24 cellular contexts compared by ENCODE assay signal in the genomic region with DNA sequence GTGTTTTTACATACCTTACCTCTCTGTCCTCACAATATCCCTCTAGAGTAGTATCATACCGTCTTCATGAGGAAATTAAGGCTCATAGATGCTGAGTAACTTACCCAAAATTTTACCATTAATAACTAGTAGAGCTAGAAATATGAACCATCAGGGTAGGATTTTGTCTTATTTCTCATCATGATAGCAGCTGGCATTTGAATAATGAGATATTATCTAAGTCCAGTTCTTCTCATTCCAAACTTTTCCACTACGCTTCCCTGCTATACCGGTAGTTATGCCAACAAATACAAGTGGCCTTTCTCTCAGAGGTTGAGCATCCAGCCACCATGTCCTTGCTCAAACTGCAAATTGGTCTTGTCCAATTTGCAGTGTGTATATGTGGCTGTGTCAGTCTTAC. TPM values are rescaled to one million over a fixed set of nuclear protein-coding genes. Genes with fewer than 3 reads are reported as not detected.
"Had no signal": no experiment of that assay in that cellular context is flagged by ENCODE, and none has a peak within 500 bp of the region (broad histone marks: within the 10 kb centered on the region; RNA-seq: fewer than 3 reads in every experiment).

No MANE protein-coding gene starts in this region.

- H3K27ac ChIP-seq: ascending aorta, cardiac muscle cell had no signal

- H3K36me3 ChIP-seq: ascending aorta, cardiac muscle cell had no signal

- ATAC-seq: activated CD8-positive, alpha-beta T cell treated with anti-CD3 and anti-CD28 coated beads for 36 hours; activated T-cell treated with anti-CD3 and anti-CD28 coated beads, Interleukin-2, amount 50 U/mL, for 72 hours; activated T-helper 17 cell treated with anti-CD3 and anti-CD28 coated beads, Interleukin-2, amount 50 U/mL, for 72 hours had no signal

- H3K27me3 ChIP-seq: ascending aorta, cardiac muscle cell had no signal

- H3K4me1 Mint-ChIP-seq: activated T-helper 17 cell treated with anti-CD3 and anti-CD28 coated beads, Interleukin-2, amount 50 U/mL, for 72 hours had no signal

- DNase-seq: activated CD4-positive, alpha-beta T cell treated with anti-CD3 and anti-CD28 coated beads, Interleukin-2, amount 10 ng/mL, durations not matched to agents 24 days and 14 days; activated CD4-positive, alpha-beta T cell treated with anti-CD3 and anti-CD28 coated beads, Interleukin-2, amount 50 U/mL, for 4 hours; activated CD8-positive, alpha-beta T cell treated with anti-CD3 and anti-CD28 coated beads for 36 hours; activated naive CD4-positive, alpha-beta T cell; activated naive CD4-positive, alpha-beta T cell treated with anti-CD3 and anti-CD28 coated beads, Interleukin-2, amount 50 U/mL, for 16 hours; activated naive CD8-positive, alpha-beta T cell treated with anti-CD3 and anti-CD28 coated beads, Interleukin-2, amount 10 ng/mL, durations not matched to agents 7 days and 5 days; activated T-cell treated with anti-CD3 and anti-CD28 coated beads, Interleukin-2, amount 50 U/mL, for 1 hour; activated T-cell treated with anti-CD3 and anti-CD28 coated beads, Interleukin-2, amount 50 U/mL, for 72 hours; amygdala; MV-4-11; NCI-H1092; NCI-H1436 treated with DMSO at 0.1 percent for 48 hours; NCI-H2029; NCI-H345; NCI-H524 treated with DMSO at 0.1 percent for 48 hours; OCI-M1; Right ventricle myocardium superior; T1000 had no signal

- H3K4me3 Mint-ChIP-seq: activated CD4-positive, alpha-beta T cell treated with anti-CD3 and anti-CD28 coated beads, Interleukin-2, amount 10 ng/mL, durations not matched to agents 24 days and 14 days; activated CD8-positive, alpha-beta T cell treated with anti-CD3 and anti-CD28 coated beads for 36 hours; activated naive CD8-positive, alpha-beta T cell treated with anti-CD3 and anti-CD28 coated beads, Interleukin-2, amount 10 ng/mL, durations not matched to agents 7 days and 5 days; activated T-cell treated with anti-CD3 and anti-CD28 coated beads, Interleukin-2, amount 50 U/mL, for 72 hours; activated T-helper 17 cell treated with anti-CD3 and anti-CD28 coated beads, Interleukin-2, amount 50 U/mL, for 72 hours; central memory CD8-positive, alpha-beta T cell had no signal

- FAIRE-seq: TTC549 had no signal

- H3K9me3 Mint-ChIP-seq: activated CD4-positive, alpha-beta T cell treated with anti-CD3 and anti-CD28 coated beads, Interleukin-2, amount 10 ng/mL, durations not matched to agents 24 days and 14 days; activated naive CD8-positive, alpha-beta T cell treated with anti-CD3 and anti-CD28 coated beads, Interleukin-2, amount 10 ng/mL, durations not matched to agents 7 days and 5 days; activated T-helper 17 cell treated with anti-CD3 and anti-CD28 coated beads, Interleukin-2, amount 50 U/mL, for 72 hours; central memory CD8-positive, alpha-beta T cell had no signal

- H3K4me3 ChIP-seq: ascending aorta, cardiac muscle cell had no signal

- H3K27ac Mint-ChIP-seq: activated CD4-positive, alpha-beta T cell treated with anti-CD3 and anti-CD28 coated beads, Interleukin-2, amount 10 ng/mL, durations not matched to agents 24 days and 14 days; activated CD8-positive, alpha-beta T cell treated with anti-CD3 and anti-CD28 coated beads for 36 hours; activated naive CD8-positive, alpha-beta T cell treated with anti-CD3 and anti-CD28 coated beads, Interleukin-2, amount 10 ng/mL, durations not matched to agents 7 days and 5 days; activated T-cell treated with anti-CD3 and anti-CD28 coated beads, Interleukin-2, amount 50 U/mL, for 72 hours; activated T-helper 17 cell treated with anti-CD3 and anti-CD28 coated beads, Interleukin-2, amount 50 U/mL, for 72 hours had no signal

- H3K9me3 ChIP-seq: ascending aorta had no signal

- H3K36me3 Mint-ChIP-seq: activated naive CD8-positive, alpha-beta T cell treated with anti-CD3 and anti-CD28 coated beads, Interleukin-2, amount 10 ng/mL, durations not matched to agents 7 days and 5 days had no signal

RNA-seq across cellular contexts. Expression of a gene that starts 4.6 kb away (rescaled TPM):
- total RNA-seq: MCF 10A had no signal
